14 cellular contexts compared by ENCODE assay signal in genomic region chr12:103667129-103667528, GRCh38.
"Had no signal": no experiment of that assay in that cellular context is flagged by ENCODE, and none has a peak within 500 bp of the region (broad histone marks: within the 10 kb centered on the region; RNA-seq: fewer than 3 reads in every experiment).

No MANE protein-coding gene starts in this region.

- H3K36me3 Mint-ChIP-seq: activated naive CD8-positive, alpha-beta T cell treated with anti-CD3 and anti-CD28 coated beads for 36 hours; immature natural killer cell had no signal

- H3K27me3 Mint-ChIP-seq: activated CD8-positive, alpha-beta T cell treated with anti-CD3 and anti-CD28 coated beads for 36 hours had no signal

- H3K27ac Mint-ChIP-seq: activated CD8-positive, alpha-beta T cell treated with anti-CD3 and anti-CD28 coated beads for 36 hours; activated naive CD8-positive, alpha-beta T cell treated with anti-CD3 and anti-CD28 coated beads for 36 hours; activated T-cell treated with anti-CD3 and anti-CD28 coated beads, Interleukin-2, amount 50 U/mL, for 72 hours; endodermal cell; immature natural killer cell; stimulated activated naive CD8-positive, alpha-beta T cell treated with anti-CD3 and anti-CD28 coated beads, Interleukin-15, Interleukin-2, amounts not matched to agents 100 ng/mL and 50 ng/mL, for 24 hours had no signal

- H3K9me3 Mint-ChIP-seq: activated CD8-positive, alpha-beta T cell treated with anti-CD3 and anti-CD28 coated beads for 36 hours; activated naive CD8-positive, alpha-beta T cell treated with anti-CD3 and anti-CD28 coated beads for 36 hours; activated T-cell treated with anti-CD3 and anti-CD28 coated beads, Interleukin-2, amount 50 U/mL, for 72 hours; endodermal cell; immature natural killer cell; stimulated activated naive CD8-positive, alpha-beta T cell treated with anti-CD3 and anti-CD28 coated beads, Interleukin-15, Interleukin-2, amounts not matched to agents 100 ng/mL and 50 ng/mL, for 24 hours had no signal

- H3K4me3 Mint-ChIP-seq: activated CD8-positive, alpha-beta T cell treated with anti-CD3 and anti-CD28 coated beads for 36 hours; activated naive CD8-positive, alpha-beta T cell treated with anti-CD3 and anti-CD28 coated beads for 36 hours; activated T-cell treated with anti-CD3 and anti-CD28 coated beads, Interleukin-2, amount 50 U/mL, for 72 hours; endodermal cell; immature natural killer cell; stimulated activated naive CD8-positive, alpha-beta T cell treated with anti-CD3 and anti-CD28 coated beads, Interleukin-15, Interleukin-2, amounts not matched to agents 100 ng/mL and 50 ng/mL, for 24 hours had no signal

- H3K4me3 ChIP-seq: lung, upper lobe of left lung had no signal

- ATAC-seq: activated CD8-positive, alpha-beta T cell treated with anti-CD3 and anti-CD28 coated beads for 36 hours; activated T-cell treated with anti-CD3 and anti-CD28 coated beads, Interleukin-2, amount 50 U/mL, for 72 hours had no signal

- H3K27ac ChIP-seq: brain microvascular endothelial cell, upper lobe of left lung had no signal

- H3K9me3 ChIP-seq: upper lobe of left lung had no signal

- H3K4me1 ChIP-seq: upper lobe of left lung had no signal

- DNase-seq: activated CD8-positive, alpha-beta memory T cell treated with anti-CD3 and anti-CD28 coated beads, Interleukin-2, amount 50 U/mL, for 4 hours; activated CD8-positive, alpha-beta T cell treated with anti-CD3 and anti-CD28 coated beads for 36 hours; activated gamma-delta T cell treated with Interleukin-2 at 50 U/mL for 16 hours; activated naive CD8-positive, alpha-beta T cell treated with anti-CD3 and anti-CD28 coated beads for 36 hours; activated T-cell treated with anti-CD3 and anti-CD28 coated beads, Interleukin-2, amount 50 U/mL, for 72 hours; brain microvascular endothelial cell; endodermal cell; immature natural killer cell; midbrain; retina; stimulated activated CD4-positive, alpha-beta T cell treated with anti-CD3 and anti-CD28 coated beads, Interleukin-4, amount 100 ng/mL, for 24 hours; upper lobe of left lung had no signal

- H3K4me1 Mint-ChIP-seq: activated naive CD8-positive, alpha-beta T cell treated with anti-CD3 and anti-CD28 coated beads for 36 hours; immature natural killer cell had no signal
